ENCODE assay signal across 11 cellular contexts in genomic region chrX:149006235-149006634, GRCh38.
"Had no signal": no experiment of that assay in that cellular context is flagged by ENCODE, and none has a peak within 500 bp of the region (broad histone marks: within the 10 kb centered on the region; RNA-seq: fewer than 3 reads in every experiment).

No MANE protein-coding gene starts in this region.

- H3K27ac ChIP-seq: GM23248 had no signal

- ATAC-seq: GM23338, HCT116 had no signal

- H3K9ac ChIP-seq: GM23248 had no signal

- H3K4me2 ChIP-seq: GM23338 had no signal

- H3K36me3 ChIP-seq: HAP-1 had no signal

- H3K9me3 ChIP-seq: HAP-1 had no signal

- H3K4me3 ChIP-seq: GM23248, GM23338, HAP-1 had no signal

- H2AFZ ChIP-seq: GM23248, GM23338 had no signal

- FAIRE-seq: H1, H54 had no signal

- DNase-seq: GM23248, GOT3, H7, H9, HCEC 1CT, HFFc6 had no signal
